ENCODE assay signal across 1 cellular context in the genomic region with DNA sequence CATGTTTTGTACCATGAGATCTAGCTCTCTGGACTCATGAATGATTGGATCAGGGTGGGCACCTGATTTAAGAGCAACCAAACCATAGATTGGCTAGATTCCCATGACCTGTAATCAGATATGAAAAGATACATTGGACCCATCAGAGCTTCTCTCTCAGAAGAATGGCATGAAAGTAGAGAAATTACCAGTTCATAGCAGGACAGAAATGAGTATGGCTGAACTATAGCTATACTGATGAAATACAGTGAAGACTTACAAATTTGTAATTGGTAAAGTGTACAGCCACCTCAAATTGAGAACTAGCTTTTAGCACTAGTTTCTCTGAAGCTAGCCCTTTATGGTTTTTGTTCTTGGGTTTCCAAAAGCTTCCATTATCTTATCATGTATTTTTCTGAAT.
TF ChIP-seq lines count a peak whose summit lies in the region.

No MANE protein-coding gene starts in this region.

TF ChIP-seq in HepG2, 621 proteins besides CTCF, POLR2A, EP300 and RAD21:
- TF ChIP-seq STAT5B (CRISPR knock-in tag; IDR thresholded peaks at IDR 0.05) (no peak), MATR3 (CRISPR knock-in tag; IDR thresholded peaks at IDR 0.05) (no peak), ZNF326 (CRISPR knock-in tag; IDR thresholded peaks at IDR 0.05; ENCODE audit: borderline replicate concordance) (no peak), SNAPC2 (CRISPR knock-in tag; IDR thresholded peaks at IDR 0.05) (no peak)
